12 cellular contexts compared by ENCODE assay signal in genomic region chr3:17605032-17605431, GRCh38.
DNase-seq lines count a peak whose midpoint lies in the region; ATAC-seq, FAIRE-seq and TF ChIP-seq lines count a peak whose summit lies in the region.
"Had no signal": no experiment of that assay in that cellular context is flagged by ENCODE, and none has a peak within 500 bp of the region (broad histone marks: within the 10 kb centered on the region; RNA-seq: fewer than 3 reads in every experiment).

No MANE protein-coding gene starts in this region.

- intact Hi-C loops in Calu3 (cut with micrococcal nuclease; ENCODE audit: unreplicated experiment) (no loop called here), left lung (cut with DNase I) (no loop called here)

- CTCF ChIA-PET in Calu3 (lab: Charles Lee), result interaction anchor here (0.9 kb wide), 1 partner anchor 20 kb away, joined by 3 read pairs; no protein-coding TSS in a partner anchor

- ATAC-seq in left lung (peak; percentile 45), gastroesophageal sphincter (no peak), HG02884 (IDR thresholded peaks at IDR 0.05; ENCODE audit: unreplicated experiment) (no peak)

- no peaks in the 10 kb centered on the region for H3K27me3 Mint-ChIP-seq in Calu3 (ENCODE audit: unreplicated experiment)

- TF ChIP-seq CTCF in Calu3 (IDR thresholded peaks at IDR 0.05; ENCODE audit: unreplicated experiment) (no peak), astrocyte of the spinal cord (IDR thresholded peaks at IDR 0.05; ENCODE audit: low read depth, low read length) (no peak), left lung (IDR thresholded peaks at IDR 0.05) (no peak), gastroesophageal sphincter (IDR thresholded peaks at IDR 0.05) (no peak)

- peaks cover 0 to 4% of the 10 kb centered on the region in 2 donors for H3K9me3 ChIP-seq in left lung
- no peaks in the 10 kb centered on the region for H3K9me3 ChIP-seq in gastroesophageal sphincter

- no peak overlapping the region for H3K4me3 Mint-ChIP-seq in Calu3 (ENCODE audit: low read depth, unreplicated experiment)

- no peaks in the 10 kb centered on the region for H3K27me3 ChIP-seq in left lung
- no peaks in the 10 kb centered on the region for H3K27me3 ChIP-seq in gastroesophageal sphincter

- TF ChIP-seq POLR2A in gastroesophageal sphincter (IDR thresholded peaks at IDR 0.05) (no peak), GM12892 (IDR thresholded peaks at IDR 0.05; ENCODE audit: low read depth, low read length) (no peak)

- BruUV-seq in Calu3 (replicated peaks; lab: Mats Ljungman, UMichigan), result no TSS peak

- no peaks in the 10 kb centered on the region for H3K4me1 ChIP-seq in left lung
- no peaks in the 10 kb centered on the region for H3K4me1 ChIP-seq in gastroesophageal sphincter

- H3K27ac ChIP-seq in left lung (no peak overlapping the region), gastroesophageal sphincter (no peak overlapping the region)

- H3K4me3 ChIP-seq in astrocyte of the spinal cord (ENCODE audit: low read depth, low read length), result no peak overlapping the region
- H3K4me3 ChIP-seq in left lung, result no peak overlapping the region
- no peak overlapping the region for H3K4me3 ChIP-seq in gastroesophageal sphincter
- H3K4me3 ChIP-seq: smooth muscle cell had no signal

- peak overlapping the region; percentile 58 for H3K27ac Mint-ChIP-seq in Calu3 (ENCODE audit: unreplicated experiment)

- no peak for TF ChIP-seq EP300 in gastroesophageal sphincter (IDR thresholded peaks at IDR 0.05)

- no peak for DNase-seq in Calu3
- DNase-seq in HS-5 (ENCODE audit: low read depth), result peak; percentile 62
- DNase-seq in astrocyte of the spinal cord (ENCODE audit: low read depth, low spot score), result peak; percentile 85
- no peak for DNase-seq in left lung
- no peak for DNase-seq in GM12892 (ENCODE audit: insufficient read length)
- no peak for DNase-seq in NCI-H1417 treated with DMSO at 0.1 percent for 48 hours (lab: John Stamatoyannopoulos, UW)
- DNase-seq: activated gamma-delta T cell, GDM1, NCI-H1048 had no signal

- in situ Hi-C loops in astrocyte of the spinal cord (cut with HindIII; ENCODE audit: low sequenced_read_pairs), result no loop called here

- no peak for FAIRE-seq in GM12892 (lab: Jason Lieb, UNC)

- no peaks in the 10 kb centered on the region for H3K9me3 Mint-ChIP-seq in Calu3 (ENCODE audit: low read depth, unreplicated experiment)

- H3K36me3 ChIP-seq in left lung (peaks cover 0 to 4% of the 10 kb centered on the region in 2 donors), gastroesophageal sphincter (no peaks in the 10 kb centered on the region)

- peaks cover 11% of the 10 kb centered on the region for H3K4me1 Mint-ChIP-seq in Calu3 (ENCODE audit: low read depth, unreplicated experiment)

- H3K36me3 Mint-ChIP-seq in Calu3 (ENCODE audit: insufficient read depth, unreplicated experiment), result no peaks in the 10 kb centered on the region

Comparison
In these comparisons a context has a peak if more than half of its experiments do, and no peak if none do; other contexts are left out.
1. DNase-seq: peak in HS-5 (single experiment) and astrocyte of the spinal cord (single experiment); none in Calu3 (single experiment), left lung (0 of 2), GM12892 (single experiment) and NCI-H1417 treated with DMSO at 0.1 percent for 48 hours (single experiment).